9 cellular contexts compared by ENCODE assay signal in the genomic region with DNA sequence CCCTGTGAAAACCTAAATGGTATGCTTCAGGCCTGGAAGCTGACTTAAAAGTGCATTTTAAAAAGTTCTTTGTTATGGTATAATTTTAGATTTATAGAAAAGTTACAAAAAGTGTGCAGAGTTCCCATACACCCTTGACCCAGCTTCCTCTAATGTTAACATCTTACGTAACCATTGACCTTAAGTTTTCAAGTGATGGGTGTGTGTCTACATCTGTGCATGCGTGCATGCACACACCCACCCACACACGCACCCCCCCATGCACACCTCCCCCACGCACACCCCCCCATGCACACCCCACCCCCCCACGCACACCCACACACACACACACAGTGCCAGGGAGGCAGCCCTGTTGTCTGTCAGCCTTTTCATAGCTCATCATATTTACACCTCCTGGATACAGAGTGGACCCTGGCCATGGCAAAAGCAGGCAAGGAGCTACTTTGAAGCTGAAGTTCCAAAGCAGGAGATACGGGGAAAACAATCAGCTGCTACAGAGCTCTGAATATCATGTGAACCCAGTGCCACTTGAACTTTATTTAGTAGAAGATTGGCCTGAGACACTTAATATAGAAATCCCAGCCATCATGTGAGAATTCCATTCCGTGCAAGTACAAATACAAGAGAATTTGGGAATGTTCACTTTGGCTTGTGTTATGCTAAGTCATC. TPM values are rescaled to one million over a fixed set of nuclear protein-coding genes. Genes with fewer than 3 reads are reported as not detected.
DNase-seq lines count a peak whose midpoint lies in the region; ATAC-seq and TF ChIP-seq lines count a peak whose summit lies in the region.
"Had no signal": no experiment of that assay in that cellular context is flagged by ENCODE, and none has a peak within 500 bp of the region (broad histone marks: within the 10 kb centered on the region; RNA-seq: fewer than 3 reads in every experiment).

No MANE protein-coding gene starts in this region.

- no peaks in the 10 kb centered on the region for H3K9me2 ChIP-seq in PC-3 (replicated peaks; ENCODE audit: low read length)

- no peaks in the 10 kb centered on the region for H3K27me3 Mint-ChIP-seq in endothelial cell (ENCODE audit: unreplicated experiment)

- no peaks in the 10 kb centered on the region for H3K9me3 ChIP-seq in PC-3 (ENCODE audit: low read length)
- H3K9me3 ChIP-seq in upper lobe of left lung = no peaks in the 10 kb centered on the region
- H3K9me3 ChIP-seq: testis had no signal

- H3K4me2 ChIP-seq in PC-3 (ENCODE audit: low read length) = peak overlapping the region; percentile 77

- no peaks in the 10 kb centered on the region for H4K20me1 ChIP-seq in PC-3 (ENCODE audit: low read length)

- WGBS in upper lobe of left lung, 2 donors = 33 to 36% methylated on average over 7 of the region's 7 CpGs

- no peak overlapping the region for H3K9ac ChIP-seq in PC-3 (ENCODE audit: low read length)

- no peaks in the 10 kb centered on the region for H3K27me3 ChIP-seq in PC-3 (ENCODE audit: low read length)
- no peaks in the 10 kb centered on the region for H3K27me3 ChIP-seq in upper lobe of left lung
- H3K27me3 ChIP-seq: testis had no signal

- peak overlapping the region; percentile 5 for H3K27ac Mint-ChIP-seq in endothelial cell (ENCODE audit: unreplicated experiment)
- H3K27ac Mint-ChIP-seq in stimulated activated effector memory CD8-positive, alpha-beta T cell treated with anti-CD3 and anti-CD28 coated beads, Interleukin-12 subunit alpha, Interleukin-12 subunit beta, amount 100 ng/mL, for 72 hours = no peak overlapping the region

- no peaks in the 10 kb centered on the region for H3F3A ChIP-seq in PC-3 (ENCODE audit: low read length, unreplicated experiment)

- H3K36me3 ChIP-seq in PC-3 (ENCODE audit: low read depth, low read length) = no peaks in the 10 kb centered on the region
- H3K36me3 ChIP-seq in upper lobe of left lung = no peaks in the 10 kb centered on the region

- no peak for TF ChIP-seq POLR2A in upper lobe of left lung (IDR thresholded peaks at IDR 0.05)

- peaks cover 27% of the 10 kb centered on the region for H3K79me2 ChIP-seq in PC-3 (ENCODE audit: low read length)

- TF ChIP-seq CTCF in PC-3 (conservative IDR thresholded peaks at IDR 0.05; ENCODE audit: low read depth, low read length) (no peak), endothelial cell (IDR thresholded peaks at IDR 0.05; ENCODE audit: unreplicated experiment) (no peak), upper lobe of left lung (IDR thresholded peaks at IDR 0.05) (no peak)

- no peak for TF ChIP-seq EP300 in upper lobe of left lung (IDR thresholded peaks at IDR 0.05)

- intact Hi-C loops in PC-3 (cut with micrococcal nuclease) = loop anchor here (1.0 kb wide), 1 partner anchor 48 kb away; no protein-coding TSS in a partner anchor

- H3K4me1 Mint-ChIP-seq in endothelial cell (ENCODE audit: unreplicated experiment) = peaks cover 34% of the 10 kb centered on the region
- peaks cover 19% of the 10 kb centered on the region for H3K4me1 Mint-ChIP-seq in stimulated activated effector memory CD8-positive, alpha-beta T cell treated with anti-CD3 and anti-CD28 coated beads, Interleukin-12 subunit alpha, Interleukin-12 subunit beta, amount 100 ng/mL, for 72 hours

- CTCF ChIA-PET in PC-3 (lab: Charles Lee) = interaction anchor here (1.5 kb wide), 1 partner anchor 11 kb away, joined by 5 read pairs; no protein-coding TSS in a partner anchor

- no peaks in the 10 kb centered on the region for H3K9me3 Mint-ChIP-seq in endothelial cell (ENCODE audit: unreplicated experiment)
- H3K9me3 Mint-ChIP-seq in stimulated activated effector memory CD8-positive, alpha-beta T cell treated with anti-CD3 and anti-CD28 coated beads, Interleukin-12 subunit alpha, Interleukin-12 subunit beta, amount 100 ng/mL, for 72 hours = no peaks in the 10 kb centered on the region

- ATAC-seq in PC-3 (peak; percentile 18; the same call in 1 of the 2 replicates), upper lobe of left lung (ENCODE audit: low FRiP score in 2 of 2) (peak; percentile 17 to 21)
- no peak for ATAC-seq in stimulated activated effector memory CD8-positive, alpha-beta T cell treated with anti-CD3 and anti-CD28 coated beads, Interleukin-12 subunit alpha, Interleukin-12 subunit beta, amount 100 ng/mL, for 72 hours

- H3K4me3 ChIP-seq in PC-3 (ENCODE audit: low read length) (peak overlapping the region; percentile 23; the same call in 1 of the 2 replicates), upper lobe of left lung (no peak overlapping the region)
- H3K4me3 ChIP-seq: testis had no signal

- DNase-seq in PC-3 (no peak), endothelial cell (ENCODE audit: low spot score) (no peak), myocyte (ENCODE audit: low read depth) (peak; percentile 92), upper lobe of left lung (peak in 1 of 2 donors; percentile 25), retina (no peak), DMS 273 (lab: John Stamatoyannopoulos, UW; ENCODE audit: unreplicated experiment) (no peak), GF-D8 (lab: John Stamatoyannopoulos, UW) (no peak)
- no peak for DNase-seq in stimulated activated effector memory CD8-positive, alpha-beta T cell treated with anti-CD3 and anti-CD28 coated beads, Interleukin-12 subunit alpha, Interleukin-12 subunit beta, amount 100 ng/mL, for 72 hours (ENCODE audit: low spot score in 2 of 2)
- DNase-seq: testis had no signal

- peaks cover 22% of the 10 kb centered on the region for H3K4me1 ChIP-seq in PC-3 (ENCODE audit: insufficient read depth, low read length)
- H3K4me1 ChIP-seq in upper lobe of left lung = peaks cover 24 to 47% (median 36%) of the 10 kb centered on the region in 4 donors

- POLR2A ChIA-PET in PC-3 (lab: Charles Lee; ENCODE audit: unreplicated experiment) = no interaction called here

- H3K4me3 Mint-ChIP-seq in endothelial cell (ENCODE audit: unreplicated experiment) = no peak overlapping the region
- no peak overlapping the region for H3K4me3 Mint-ChIP-seq in stimulated activated effector memory CD8-positive, alpha-beta T cell treated with anti-CD3 and anti-CD28 coated beads, Interleukin-12 subunit alpha, Interleukin-12 subunit beta, amount 100 ng/mL, for 72 hours

- BruUV-seq in PC-3 (replicated peaks; lab: Mats Ljungman, UMichigan) = no TSS peak

- H3K27ac ChIP-seq in PC-3 (ENCODE audit: low read length) (peak overlapping the region; percentile 73), upper lobe of left lung (peak overlapping the region; percentile 69 to 85 (median 85))

- H3K36me3 Mint-ChIP-seq in endothelial cell (ENCODE audit: low read depth, unreplicated experiment) = no peaks in the 10 kb centered on the region
- H3K36me3 Mint-ChIP-seq in stimulated activated effector memory CD8-positive, alpha-beta T cell treated with anti-CD3 and anti-CD28 coated beads, Interleukin-12 subunit alpha, Interleukin-12 subunit beta, amount 100 ng/mL, for 72 hours = no peaks in the 10 kb centered on the region

- peak overlapping the region; percentile 39 for H2AFZ ChIP-seq in PC-3 (ENCODE audit: low read length)

RNA-seq across cellular contexts. Expression of a gene that starts 30.0 kb away (rescaled TPM):
- total RNA-seq in PC-3 (2014; rRNA removed) (23.4 and 29.0 TPM in 2 replicates), endothelial cell (ENCODE audit: unreplicated experiment) (48.2 TPM), myocyte (75.5 and 117 TPM in 2 replicates), upper lobe of left lung (100 to 1,000 TPM in 1 of 6 donors, 10 to 100 TPM in 5; 46.7 to 107 (median 74.7) TPM)
- polyA plus RNA-seq in myocyte (2012) = 65.8 TPM
